In genomic region chr9:4689013-4689412, GRCh38 we compare ENCODE assay signal across 1 cellular context.
TF ChIP-seq lines count a peak whose summit lies in the region.

No MANE protein-coding gene starts in this region.

TF ChIP-seq in K562, 482 proteins besides CTCF, POLR2A, EP300 and RAD21:
- TF ChIP-seq MYC (IDR thresholded peaks at IDR 0.05; ENCODE audit: low read depth, low read length) (0 out of 2 replicates have a peak, but pooled peaks have one; percentile 22), MYC (CRISPR knock-in tag; IDR thresholded peaks at IDR 0.05; ENCODE audit: borderline replicate concordance, low read depth) (no peak), SP1 (CRISPR knock-in tag; IDR thresholded peaks at IDR 0.05) (no peak), EP400 (IDR thresholded peaks at IDR 0.05) (peak; percentile 22; the same call in 1 of the 2 replicates)
